In the genomic region with DNA sequence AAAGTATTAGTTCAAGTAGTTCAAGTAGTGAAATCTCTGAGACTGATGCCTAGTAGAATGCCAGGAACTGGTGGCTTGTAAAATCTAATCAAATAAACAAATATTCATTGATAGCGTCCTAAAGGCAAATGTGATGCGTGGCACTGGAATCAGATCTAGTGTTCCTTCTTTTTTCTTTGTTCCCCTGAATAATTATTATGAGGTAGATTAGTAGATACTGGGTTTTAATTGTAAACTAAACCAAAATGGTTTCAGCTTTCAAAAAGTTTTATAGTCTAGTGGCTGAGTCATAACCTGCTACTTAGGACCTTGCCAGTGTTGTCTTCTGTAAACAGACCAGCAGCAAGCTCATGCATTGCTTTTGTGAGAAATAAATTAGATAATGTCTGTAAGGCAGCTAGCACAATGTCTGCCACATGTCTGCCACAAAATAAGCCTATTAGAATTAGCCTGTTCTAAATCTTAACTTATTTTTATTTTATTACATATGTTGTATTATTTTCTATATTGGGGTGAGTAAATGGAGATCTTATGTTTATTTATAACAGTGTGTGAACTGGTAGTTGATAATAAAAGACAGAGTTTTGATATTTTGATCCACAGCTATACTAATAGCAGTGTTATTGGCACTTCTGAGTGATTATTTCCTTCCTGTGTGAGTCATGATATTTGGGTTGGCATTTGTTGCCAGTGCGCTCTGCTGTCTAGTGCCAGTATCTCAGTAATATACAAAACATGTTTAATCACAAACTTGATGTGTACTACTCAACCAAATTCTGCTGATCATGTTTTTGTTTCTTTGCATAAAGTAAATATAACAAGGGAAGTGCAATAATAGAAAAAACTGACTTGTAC, we compare ENCODE assay signal across 11 cellular contexts.
A peak's percentile ranks its signal among the peaks of the same experiment; 100 is the strongest.
DNase-seq lines count a peak whose midpoint lies in the region; ATAC-seq and TF ChIP-seq lines count a peak whose summit lies in the region.
"Had no signal": no experiment of that assay in that cellular context is flagged by ENCODE, and none has a peak within 500 bp of the region (broad histone marks: within the 10 kb centered on the region; RNA-seq: fewer than 3 reads in every experiment).

No MANE protein-coding gene starts in this region.

- POLR2A ChIA-PET in IMR-90 (lab: Charles Lee; ENCODE audit: unreplicated experiment), result no interaction called here

- H3K4ac ChIP-seq in IMR-90 (ENCODE audit: low read depth, low read length) (no peak overlapping the region), trophoblast cell (ENCODE audit: low read depth, low read length) (no peak overlapping the region)

- peaks cover 21% of the 10 kb centered on the region for H3K9me3 Mint-ChIP-seq in activated T-cell treated with anti-CD3 and anti-CD28 coated beads, Interleukin-2, amount 50 U/mL, for 24 hours

- no peak overlapping the region for H3K18ac ChIP-seq in IMR-90 (ENCODE audit: low read depth, low read length)
- no peak overlapping the region for H3K18ac ChIP-seq in trophoblast cell (ENCODE audit: low read length)

- H3K4me3 Mint-ChIP-seq in activated T-cell treated with anti-CD3 and anti-CD28 coated beads, Interleukin-2, amount 50 U/mL, for 24 hours, result no peak overlapping the region

- no peaks in the 10 kb centered on the region for H3K9me1 ChIP-seq in IMR-90 (ENCODE audit: insufficient read depth, low read length)

- DNase-seq in AG10803 (ENCODE audit: low read depth) (peak; percentile 60), IMR-90 (peak; percentile 63), left kidney (ENCODE audit: low read depth, low spot score) (peak; percentile 20), NCI-H187 (lab: John Stamatoyannopoulos, UW) (no peak), SIG-M5 (lab: John Stamatoyannopoulos, UW) (no peak), trophoblast cell (no peak)
- no peak for DNase-seq in activated T-cell treated with anti-CD3 and anti-CD28 coated beads, Interleukin-2, amount 50 U/mL, for 24 hours
- DNase-seq: activated CD4-positive, alpha-beta T cell treated with anti-CD3 and anti-CD28 coated beads, Interleukin-2, amount 50 U/mL, for 48 hours; NCI-H2227 treated with DMSO at 0.1 percent for 48 hours had no signal

- no peaks in the 10 kb centered on the region for H3K27me3 Mint-ChIP-seq in activated T-cell treated with anti-CD3 and anti-CD28 coated beads, Interleukin-2, amount 50 U/mL, for 24 hours

- no peak overlapping the region for H3K23ac ChIP-seq in IMR-90 (ENCODE audit: low read depth, low read length)
- no peak overlapping the region for H3K23ac ChIP-seq in trophoblast cell (ENCODE audit: low read length)

- H2AFZ ChIP-seq in IMR-90 (replicated peaks; ENCODE audit: low read length, poor library complexity) (no peak overlapping the region), trophoblast cell (ENCODE audit: insufficient read depth, low read length, poor library complexity) (no peak overlapping the region)

- H3K4me3 ChIP-seq in AG10803 (ENCODE audit: low read length), result no peak overlapping the region
- no peak overlapping the region for H3K4me3 ChIP-seq in IMR-90 (ENCODE audit: insufficient read depth, low read depth, low read length)
- H3K4me3 ChIP-seq in trophoblast cell (ENCODE audit: low read depth, low read length), result no peak overlapping the region

- H4K5ac ChIP-seq in IMR-90 (ENCODE audit: low read depth, low read length), result no peak overlapping the region

- H2BK5ac ChIP-seq in IMR-90 (ENCODE audit: low read depth, low read length, poor library complexity, severe bottlenecking), result no peak overlapping the region
- H2BK5ac ChIP-seq in trophoblast cell (ENCODE audit: low read depth, low read length, poor library complexity), result no peak overlapping the region

- no peak overlapping the region for H4K12ac ChIP-seq in trophoblast cell (ENCODE audit: low read depth, low read length)

- TF ChIP-seq RAD21 in IMR-90 (IDR thresholded peaks at IDR 0.05; ENCODE audit: low read length), result no peak

- no peak overlapping the region for H2BK12ac ChIP-seq in trophoblast cell (ENCODE audit: low read length)

- H3K36me3 ChIP-seq in IMR-90 (ENCODE audit: control insufficient read depth, insufficient read depth, low read length) (no peaks in the 10 kb centered on the region), trophoblast cell (ENCODE audit: control insufficient read depth in 1 of 2, insufficient read depth in 2 of 2, low read length in 2 of 2) (no peaks in the 10 kb centered on the region)

- CTCF ChIA-PET in IMR-90 (lab: Yijun Ruan, JAX), result no interaction called here

- H3K14ac ChIP-seq in IMR-90 (replicated peaks; ENCODE audit: low read depth, low read length) (no peak overlapping the region), trophoblast cell (ENCODE audit: low read length) (no peak overlapping the region)

- no TSS peak for BruUV-seq in IMR-90 (replicated peaks; lab: Mats Ljungman, UMichigan)

- H4K91ac ChIP-seq in IMR-90 (ENCODE audit: insufficient read depth, low read depth, low read length), result no peak overlapping the region
- H4K91ac ChIP-seq in trophoblast cell (ENCODE audit: low read depth, low read length), result no peak overlapping the region

- H3K4me2 ChIP-seq in IMR-90 (ENCODE audit: low read depth, low read length) (no peak overlapping the region), trophoblast cell (ENCODE audit: low read length) (no peak overlapping the region)

- H3K27ac ChIP-seq in IMR-90 (ENCODE audit: insufficient read depth, low read length), result no peak overlapping the region
- peak overlapping the region; percentile 60 for H3K27ac ChIP-seq in VCaP
- H3K27ac ChIP-seq in trophoblast cell (ENCODE audit: low read depth, low read length), result no peak overlapping the region

- intact Hi-C loops in IMR-90 (cut with micrococcal nuclease), result no loop called here

- H3K79me2 ChIP-seq in trophoblast cell (ENCODE audit: control insufficient read depth, insufficient read depth, low read length, poor library complexity), result no peaks in the 10 kb centered on the region

- no peak overlapping the region for H2AK9ac ChIP-seq in IMR-90 (replicated peaks; ENCODE audit: low read depth, low read length, poor library complexity)

- ATAC-seq in IMR-90 (ENCODE audit: low read depth), result peak; percentile 32; the same call in 1 of the 2 replicates
- ATAC-seq: sciatic nerve had no signal

- H4K8ac ChIP-seq in IMR-90 (ENCODE audit: low read depth in 2 of 2, low read length in 2 of 2), result no peak overlapping the region
- no peak overlapping the region for H4K8ac ChIP-seq in trophoblast cell (ENCODE audit: low read depth, low read length)

- no peak for TF ChIP-seq CTCF in AG10803 (conservative IDR thresholded peaks at IDR 0.05; ENCODE audit: low read length)
- no peak for TF ChIP-seq CTCF in IMR-90 (conservative IDR thresholded peaks at IDR 0.05; ENCODE audit: low read depth, low read length)
- no peak for TF ChIP-seq CTCF in VCaP (conservative IDR thresholded peaks at IDR 0.05)

- H2BK15ac ChIP-seq in IMR-90 (ENCODE audit: low read depth, low read length), result no peak overlapping the region

- H3K56ac ChIP-seq in IMR-90 (ENCODE audit: extremely low read depth, insufficient read depth, low read length), result no peak overlapping the region

- no peak overlapping the region for H2AK5ac ChIP-seq in IMR-90 (ENCODE audit: low read depth, low read length)
- H2AK5ac ChIP-seq in trophoblast cell (ENCODE audit: low read length), result no peak overlapping the region

- H3K9ac ChIP-seq in IMR-90 (ENCODE audit: low read depth, low read length) (no peak overlapping the region), trophoblast cell (ENCODE audit: low read length) (no peak overlapping the region)

- no CpG with 5 or more reads among the region's 3 CpGs for WGBS in IMR-90 (ENCODE audit: extremely low coverage in 2 of 2, insufficient read length in 1 of 2), 2 experiments
- no CpG with 5 or more reads among the region's 3 CpGs for WGBS in trophoblast cell (ENCODE audit: extremely low coverage, insufficient coverage, insufficient read length)

- H2BK20ac ChIP-seq in IMR-90 (ENCODE audit: low read depth, low read length), result no peak overlapping the region

- H2BK120ac ChIP-seq in IMR-90 (ENCODE audit: low read depth, low read length) (no peak overlapping the region), trophoblast cell (ENCODE audit: insufficient read depth, low read length, poor library complexity) (no peak overlapping the region)

- H3K4me1 Mint-ChIP-seq in activated T-cell treated with anti-CD3 and anti-CD28 coated beads, Interleukin-2, amount 50 U/mL, for 24 hours (ENCODE audit: low read depth), result peaks cover 11% of the 10 kb centered on the region

- H3K27ac Mint-ChIP-seq in activated T-cell treated with anti-CD3 and anti-CD28 coated beads, Interleukin-2, amount 50 U/mL, for 24 hours, result no peak overlapping the region

- H3K27me3 ChIP-seq in IMR-90 (ENCODE audit: control insufficient read depth, insufficient read depth, low read length) (no peaks in the 10 kb centered on the region), trophoblast cell (ENCODE audit: insufficient read depth, low read length) (no peaks in the 10 kb centered on the region)

- H3K79me1 ChIP-seq in IMR-90 (ENCODE audit: low read depth in 1 of 2, low read length in 2 of 2) (peaks cover 0 to 3% of the 10 kb centered on the region in 2 experiments; a peak in 2 of 4 replicates), trophoblast cell (ENCODE audit: low read length) (no peaks in the 10 kb centered on the region)

- no peaks in the 10 kb centered on the region for H4K20me1 ChIP-seq in IMR-90 (ENCODE audit: insufficient read depth, low read length)

- TF ChIP-seq POLR2A in IMR-90 (IDR thresholded peaks at IDR 0.05; ENCODE audit: low read depth, low read length), result no peak

- in situ Hi-C loops in IMR-90 (cut with MboI; ENCODE audit: low sequenced_read_pairs), result no loop called here

- H3K9me3 ChIP-seq in IMR-90 (ENCODE audit: control insufficient read depth, insufficient read depth, low read length) (0 out of 2 replicates have a peak, but pooled peaks cover under 1% of the 10 kb centered on the region), trophoblast cell (ENCODE audit: insufficient read depth, low read depth, low read length) (no peaks in the 10 kb centered on the region)

- H3K4me1 ChIP-seq in IMR-90 (ENCODE audit: control insufficient read depth, insufficient read depth, low read length) (peaks cover 2% of the 10 kb centered on the region; the same call in 1 of the 2 replicates), trophoblast cell (ENCODE audit: control insufficient read depth in 1 of 2, insufficient read depth in 2 of 2, low read length in 2 of 2) (peaks cover 3 to 7% of the 10 kb centered on the region in 2 experiments)

- peaks cover 35% of the 10 kb centered on the region for H3K36me3 Mint-ChIP-seq in activated T-cell treated with anti-CD3 and anti-CD28 coated beads, Interleukin-2, amount 50 U/mL, for 24 hours (ENCODE audit: low read depth)

- dilution Hi-C loops in IMR-90 (cut with HindIII; ENCODE audit: low sequenced_read_pairs, unreplicated experiment), result no loop called here

TF ChIP-seq in IMR-90, 13 proteins besides CTCF, POLR2A, EP300 and RAD21 (continues in another document):
- TF ChIP-seq CEBPB (IDR thresholded peaks at IDR 0.05; ENCODE audit: low read depth, low read length) (no peak), FOS (IDR thresholded peaks at IDR 0.05; ENCODE audit: low read depth, low read length) (peak; percentile 33; the same call in 1 of the 2 replicates)

Comparison
In these comparisons a context has a peak if more than half of its experiments do, and no peak if none do; other contexts are left out.
1. DNase-seq: peak in AG10803 (single experiment), IMR-90 (single experiment) and left kidney (single experiment); none in NCI-H187 (0 of 2), activated T-cell treated with anti-CD3 and anti-CD28 coated beads, Interleukin-2, amount 50 U/mL, for 24 hours (single experiment), SIG-M5 (single experiment) and trophoblast cell (0 of 2).